ENCODE assay signal across 8 cellular contexts in genomic region chr6:37137201-37137880, GRCh38. TPM values are rescaled to one million over a fixed set of nuclear protein-coding genes. Genes with fewer than 3 reads are reported as not detected.
DNase-seq lines count a peak whose midpoint lies in the region; ATAC-seq, FAIRE-seq and TF ChIP-seq lines count a peak whose summit lies in the region.
"Had no signal": no experiment of that assay in that cellular context is flagged by ENCODE, and none has a peak within 500 bp of the region (broad histone marks: within the 10 kb centered on the region; RNA-seq: fewer than 3 reads in every experiment).

No MANE protein-coding gene starts in this region.

- H3K36me3 Mint-ChIP-seq in mesothelial cell of epicardium (no peaks in the 10 kb centered on the region), type B pancreatic cell (no peaks in the 10 kb centered on the region)
- H3K36me3 Mint-ChIP-seq: activated naive CD8-positive, alpha-beta T cell had no signal

- TF ChIP-seq POLR2A in H54 (IDR thresholded peaks at IDR 0.05; ENCODE audit: low read depth, low read length) = no peak

- peak overlapping the region; percentile 60 for H3K4me3 Mint-ChIP-seq in mesothelial cell of epicardium
- peak overlapping the region; percentile 84 for H3K4me3 Mint-ChIP-seq in type B pancreatic cell
- H3K4me3 Mint-ChIP-seq: activated naive CD8-positive, alpha-beta T cell had no signal

- TF ChIP-seq CTCF in mesothelial cell of epicardium (IDR thresholded peaks at IDR 0.05; ENCODE audit: unreplicated experiment) (no peak), type B pancreatic cell (conservative IDR thresholded peaks at IDR 0.05) (no peak)

- ATAC-seq in HG03097 (IDR thresholded peaks at IDR 0.05; ENCODE audit: low FRiP score, unreplicated experiment) (no peak), HG03139 (IDR thresholded peaks at IDR 0.05; ENCODE audit: unreplicated experiment) (no peak)

- peak overlapping the region; percentile 100 for H3K27ac Mint-ChIP-seq in mesothelial cell of epicardium
- H3K27ac Mint-ChIP-seq in type B pancreatic cell = peak overlapping the region; percentile 98

- H3K27me3 Mint-ChIP-seq in mesothelial cell of epicardium (ENCODE audit: low read depth) = no peaks in the 10 kb centered on the region
- H3K27me3 Mint-ChIP-seq in type B pancreatic cell = no peaks in the 10 kb centered on the region
- H3K27me3 Mint-ChIP-seq: activated naive CD8-positive, alpha-beta T cell had no signal

- peak; percentile 91 for FAIRE-seq in H54 (lab: Jason Lieb, UNC)

- H3K9me3 Mint-ChIP-seq in mesothelial cell of epicardium (no peaks in the 10 kb centered on the region), type B pancreatic cell (peaks cover 4% of the 10 kb centered on the region)

- H3K4me1 Mint-ChIP-seq in mesothelial cell of epicardium = peaks cover 73% of the 10 kb centered on the region
- peaks cover 66% of the 10 kb centered on the region for H3K4me1 Mint-ChIP-seq in type B pancreatic cell (ENCODE audit: unreplicated experiment)

- DNase-seq in H54 (ENCODE audit: insufficient read length, low spot score) = peak; percentile 81
- peak; percentile 87 for DNase-seq in SW480 (ENCODE audit: low spot score)
- DNase-seq in ecto neural progenitor cell (ENCODE audit: low spot score) = peak; percentile 88
- DNase-seq in mesothelial cell of epicardium (ENCODE audit: low spot score in 2 of 2, unreplicated experiment in 2 of 2) = peak; percentile 65 to 76
- DNase-seq in type B pancreatic cell (ENCODE audit: extremely low spot score, unreplicated experiment) = peak; percentile 83

RNA-seq across cellular contexts. Expression of gene PIM1, which starts 32.6 kb away (rescaled TPM):
- total RNA-seq in mesothelial cell of epicardium (26.2 to 30.3 TPM (median 28.6 TPM) in 3 replicates), type B pancreatic cell (ENCODE audit: low replicate concordance) (41.5 and 74.2 TPM in 2 replicates)
